Comparison of ENCODE assay signal across 12 cellular contexts in genomic region chr5:179229331-179229761, GRCh38.
"Had no signal": no experiment of that assay in that cellular context is flagged by ENCODE, and none has a peak within 500 bp of the region (broad histone marks: within the 10 kb centered on the region; RNA-seq: fewer than 3 reads in every experiment).

No MANE protein-coding gene starts in this region.

- H3K9me3 ChIP-seq: esophagus muscularis mucosa, ovary, tibial artery had no signal

- H3K27ac ChIP-seq: esophagus muscularis mucosa, ovary, tibial artery had no signal

- ATAC-seq: activated naive CD8-positive, alpha-beta T cell treated with anti-CD3 and anti-CD28 coated beads, Interleukin-2, amount 50 U/mL, for 24 hours; SK-N-SH treated with all-trans-retinoic acid at 6 μM for 48 hours; stimulated activated naive B cell treated with anti-CD40 and anti-IgM and Interleukin-4, amounts not matched to agents 10 μg/mL and 1 μg/mL and 100 μg/mL, for 72 hours had no signal

- H3K27me3 ChIP-seq: ovary, tibial artery had no signal

- H3K36me3 ChIP-seq: esophagus muscularis mucosa, ovary, tibial artery had no signal

- H3K4me3 ChIP-seq: esophagus muscularis mucosa, ovary, tibial artery had no signal

- DNase-seq: activated CD4-positive, alpha-beta T cell treated with anti-CD3 and anti-CD28 coated beads for 1 hour; activated CD4-positive, alpha-beta T cell treated with anti-CD3 and anti-CD28 coated beads, Interleukin-2, amount 50 U/mL, for 4 hours; activated naive CD4-positive, alpha-beta T cell treated with Interleukin-2 at 50 U/mL for 16 hours; activated naive CD8-positive, alpha-beta T cell treated with anti-CD3 and anti-CD28 coated beads, Interleukin-2, amount 50 U/mL, for 24 hours; SHP77; stimulated activated CD4-positive, alpha-beta T cell treated with anti-CD3 and anti-CD28 coated beads, Interleukin-2, amount 100 ng/mL, for 48 hours; stimulated activated naive B cell treated with anti-CD40 and anti-IgM and Interleukin-4, amounts not matched to agents 10 μg/mL and 1 μg/mL and 100 μg/mL, for 72 hours; T-helper 1 cell had no signal
